In genomic region chr11:72642815-72643511, GRCh38 we compare ENCODE assay signal across 7 cellular contexts. TPM values are rescaled to one million over a fixed set of nuclear protein-coding genes. Genes with fewer than 3 reads are reported as not detected.
A peak's percentile ranks its signal among the peaks of the same experiment; 100 is the strongest.
DNase-seq lines count a peak whose midpoint lies in the region; ATAC-seq, FAIRE-seq and TF ChIP-seq lines count a peak whose summit lies in the region.

No MANE protein-coding gene starts in this region.

- ATAC-seq in GM18909 (IDR thresholded peaks at IDR 0.05; ENCODE audit: poor library complexity, unreplicated experiment) = peak; percentile 52

- no peak for FAIRE-seq in kidney (lab: Jason Lieb, UNC)

- TF ChIP-seq POLR2A in NB4 (IDR thresholded peaks at IDR 0.05; ENCODE audit: extremely low read depth, insufficient read length) = no peak

- no peaks in the 10 kb centered on the region for H3K9me3 ChIP-seq in kidney (ENCODE audit: control insufficient read depth in 1 of 2, low read length in 2 of 2)

- TF ChIP-seq CTCF in NB4 (IDR thresholded peaks at IDR 0.05; ENCODE audit: low read depth, low read length) (peak; percentile 91), cardiac fibroblast (IDR thresholded peaks at IDR 0.05; ENCODE audit: low read depth, low read length) (peak; percentile 54), kidney (IDR thresholded peaks at IDR 0.05; ENCODE audit: borderline replicate concordance, extremely low read depth, insufficient read depth) (peak; percentile 92)

- H3K9ac ChIP-seq in kidney (ENCODE audit: low read length in 2 of 2) = no peak overlapping the region

- intact Hi-C loops in kidney (cut with DNase I) = loop anchor here (5.0 kb wide), 1 partner anchor 56 kb away; no protein-coding TSS in a partner anchor

- H3K4me3 ChIP-seq in NB4 (ENCODE audit: low read depth, low read length) = no peak overlapping the region
- H3K4me3 ChIP-seq in cardiac fibroblast (replicated peaks in 1 of 2; ENCODE audit: low read depth in 2 of 2, low read length in 2 of 2) = peak overlapping the region; percentile 21 to 57
- H3K4me3 ChIP-seq in kidney (ENCODE audit: low read length in 2 of 2) = peak overlapping the region; percentile 32

- H3K4me1 ChIP-seq in kidney (ENCODE audit: control insufficient read depth in 1 of 2, insufficient read depth in 1 of 2, low read depth in 1 of 2, low read length in 2 of 2) = no peaks in the 10 kb centered on the region

- no peak overlapping the region for H3K27ac ChIP-seq in kidney (ENCODE audit: low read depth in 2 of 2, low read length in 2 of 2)

- H3K36me3 ChIP-seq in kidney (ENCODE audit: control insufficient read depth in 1 of 2, insufficient read depth in 2 of 2, low read length in 2 of 2) = no peaks in the 10 kb centered on the region

- DNase-seq in NB4 (ENCODE audit: low read depth) (peak; percentile 75), cardiac fibroblast (ENCODE audit: low read depth in 2 of 2) (peak; percentile 51 to 59), kidney (peak; percentile 82), pons (ENCODE audit: low spot score) (no peak)
- DNase-seq in activated CD4-positive, CD25-positive, alpha-beta regulatory T cell (lab: John Stamatoyannopoulos, UW) = peak; percentile 34 to 47 (median 40)
- DNase-seq in stimulated activated CD4-positive, alpha-beta T cell treated with anti-CD3 and anti-CD28 coated beads, Interleukin-1b, Interleukin-23, amount 100 ng/mL, for 4 hours (ENCODE audit: low read depth in 2 of 2) = peak; percentile 50 to 68

RNA-seq across cellular contexts. Expression of gene PDE2A, which starts 31.3 kb away (rescaled TPM):
- total RNA-seq in kidney = 42.0 TPM
- 12.6 TPM for polyA plus RNA-seq in kidney (ENCODE audit: insufficient read depth, low read depth, low replicate concordance)
